ENCODE assay signal across 12 cellular contexts in genomic region chr2:85405076-85405402, GRCh38. TPM values are rescaled to one million over a fixed set of nuclear protein-coding genes. Genes with fewer than 3 reads are reported as not detected.
DNase-seq lines count a peak whose midpoint lies in the region; ATAC-seq and TF ChIP-seq lines count a peak whose summit lies in the region.
"Had no signal": no experiment of that assay in that cellular context is flagged by ENCODE, and none has a peak within 500 bp of the region (broad histone marks: within the 10 kb centered on the region; RNA-seq: fewer than 3 reads in every experiment).

No MANE protein-coding gene starts in this region.

- peak overlapping the region; percentile 89 to 90 for H3K27ac Mint-ChIP-seq in natural killer cell
- H3K27ac Mint-ChIP-seq in HFFc6: no peak overlapping the region

- peak; percentile 3 for ATAC-seq in HG02678 (IDR thresholded peaks at IDR 0.05; ENCODE audit: unreplicated experiment)
- no peak for ATAC-seq in natural killer cell
- ATAC-seq in HG02981 (IDR thresholded peaks at IDR 0.05; ENCODE audit: unreplicated experiment): no peak

- H2AFZ ChIP-seq in ACC112 (ENCODE audit: low read length, unreplicated experiment): no peak overlapping the region

- H3K9me3 ChIP-seq in adrenal gland (replicated peaks in 1 of 3): no peaks in the 10 kb centered on the region
- H3K9me3 ChIP-seq: sigmoid colon had no signal

- H3K4me3 Mint-ChIP-seq in natural killer cell: peak overlapping the region; percentile 76
- H3K4me3 Mint-ChIP-seq in HFFc6: no peak overlapping the region

- WGBS in adrenal gland, 4 donors: 45 to 51% (median 47%) methylated on average over 4 of the region's 4 CpGs

- TF ChIP-seq POLR2A in adrenal gland (IDR thresholded peaks at IDR 0.05): no peak

- DNase-seq in adrenal gland (no peak), natural killer cell (no peak), SHP77 treated with DMSO at 0.1 percent for 48 hours (lab: John Stamatoyannopoulos, UW) (no peak), HFFc6 (no peak), AML-193 (lab: John Stamatoyannopoulos, UW) (no peak)
- DNase-seq: Caco-2, NCI-H187, sigmoid colon had no signal

- no peak overlapping the region for H3K4me3 ChIP-seq in ACC112 (ENCODE audit: low read depth, low read length)
- H3K4me3 ChIP-seq in adrenal gland: no peak overlapping the region
- H3K4me3 ChIP-seq: lung, sigmoid colon had no signal

- H3K9me3 Mint-ChIP-seq in natural killer cell: peaks cover 2 to 3% of the 10 kb centered on the region in 2 donors
- H3K9me3 Mint-ChIP-seq in HFFc6: peaks cover 6% of the 10 kb centered on the region; the same call in 1 of the 2 replicates

- peaks cover 3% of the 10 kb centered on the region for H3K36me3 ChIP-seq in ACC112 (ENCODE audit: insufficient read depth, low read length)
- H3K36me3 ChIP-seq in adrenal gland (replicated peaks in 1 of 2): no peaks in the 10 kb centered on the region

- H3K36me3 Mint-ChIP-seq in natural killer cell: no peaks in the 10 kb centered on the region
- 0 out of 2 replicates have a peak, but pooled peaks cover 8% of the 10 kb centered on the region for H3K36me3 Mint-ChIP-seq in HFFc6 (ENCODE audit: low read depth)

- H3K27me3 Mint-ChIP-seq in natural killer cell (ENCODE audit: low read depth in 2 of 2) (no peaks in the 10 kb centered on the region), HFFc6 (ENCODE audit: insufficient read depth) (no peaks in the 10 kb centered on the region; the same call in 1 of the 2 replicates)

- H3K4me1 Mint-ChIP-seq in natural killer cell: peaks cover 44 to 46% of the 10 kb centered on the region in 2 donors
- H3K4me1 Mint-ChIP-seq in HFFc6 (ENCODE audit: low read depth): peaks cover 8% of the 10 kb centered on the region; the same call in 1 of the 2 replicates

- H3K27me3 ChIP-seq in ACC112 (ENCODE audit: insufficient read depth, low read length) (no peaks in the 10 kb centered on the region), adrenal gland (no peaks in the 10 kb centered on the region)
- H3K27me3 ChIP-seq: sigmoid colon had no signal

- TF ChIP-seq CTCF in adrenal gland (IDR thresholded peaks at IDR 0.05) (no peak), natural killer cell (IDR thresholded peaks at IDR 0.05) (no peak), HFFc6 (IDR thresholded peaks at IDR 0.05) (no peak)

- H3K27ac ChIP-seq in ACC112 (ENCODE audit: low read depth, low read length) (peak overlapping the region; percentile 50; the same call in 1 of the 2 replicates), adrenal gland (peak overlapping the region in 4 of 5 donors; percentile 0 to 77 (median 32))

- H3K4me1 ChIP-seq in ACC112 (ENCODE audit: control insufficient read depth, insufficient read depth, low read length, unreplicated experiment): peaks cover 10% of the 10 kb centered on the region
- H3K4me1 ChIP-seq in adrenal gland (replicated peaks in 1 of 2): no peaks in the 10 kb centered on the region
- H3K4me1 ChIP-seq: Caco-2 had no signal

- peaks cover 24% of the 10 kb centered on the region for H3K79me2 ChIP-seq in ACC112 (ENCODE audit: control insufficient read depth, insufficient read depth, low read length, unreplicated experiment)

- intact Hi-C loops in adrenal gland (cut with DNase I): no loop called here
- intact Hi-C loops in natural killer cell (cut with micrococcal nuclease): loop anchor here (5.0 kb wide), 2 partner anchors 132 to 297 kb away; partner anchors contain the start of gene MAT2A

RNA-seq across cellular contexts. Expression of gene CAPG, which starts 5.1 kb away (rescaled TPM):
- total RNA-seq in adrenal gland: 100 to 1,000 TPM in 1 of 8 donors, 10 to 100 TPM in 7; 17.5 to 104 (median 41.4) TPM
- polyA plus RNA-seq in adrenal gland: 100 to 1,000 TPM in 1 of 3 donors, 10 to 100 TPM in 2; 13.8 to 192 (median 71.2) TPM
- 10 to 100 TPM; 10.6 to 50.3 (median 19.3) TPM for total RNA-seq in natural killer cell
- total RNA-seq in HFFc6 (2021; fragmentation: NEBNext Ultra II Directional; extraction: Animal tissue kit (Norgen Biotek cat#: 25700)): 10 to 100 TPM; 10.7 to 49.6 (median 13.6) TPM

RNA-seq across cellular contexts. Expression of gene SH2D6, which starts 13.5 kb away (rescaled TPM):
- total RNA-seq in adrenal gland (1 to 10 TPM in 1 of 8 donors, under 1 TPM in 2, not detected in 5; 0.69 to 1.4 (median 0.74) TPM), natural killer cell (under 1 TPM in 2 of 3 donors, not detected in 1; 0.21 to 0.57 TPM)
- polyA plus RNA-seq in adrenal gland: 1 to 10 TPM in 2 of 3 donors, under 1 TPM in 1; 0.53 to 4.2 (median 1.3) TPM
- total RNA-seq in HFFc6 (2021; fragmentation: NEBNext Ultra II Directional; extraction: Animal tissue kit (Norgen Biotek cat#: 25700)): under 1 TPM in 3 of 6 experiments, not detected in 3; 0.25 to 0.52 (median 0.37) TPM
- total RNA-seq: sigmoid colon had no signal

RNA-seq across cellular contexts. Expression of gene ELMOD3, which starts 50.5 kb away (rescaled TPM):
- total RNA-seq in adrenal gland (10 to 100 TPM; 12.3 to 37.0 (median 25.3) TPM), natural killer cell (10 to 100 TPM; 22.4 to 33.9 (median 24.8) TPM)
- 10 to 100 TPM; 18.9 to 69.0 (median 63.1) TPM for polyA plus RNA-seq in adrenal gland
- total RNA-seq in HFFc6 (2021; fragmentation: NEBNext Ultra II Directional; extraction: Animal tissue kit (Norgen Biotek cat#: 25700)): 10 to 100 TPM in 2 of 6 experiments, 1 to 10 TPM in 4; 7.0 to 10.9 (median 9.3) TPM

RNA-seq across cellular contexts. Expression of gene RETSAT, which starts 50.7 kb away (rescaled TPM):
- 100 to 1,000 TPM in 7 of 8 donors, 10 to 100 TPM in 1; 93.8 to 178 (median 131) TPM for total RNA-seq in adrenal gland
- polyA plus RNA-seq in adrenal gland: 100 to 1,000 TPM in 1 of 3 donors, 10 to 100 TPM in 2; 26.1 to 209 (median 60.7) TPM
- 10 to 100 TPM; 22.7 to 36.5 (median 33.9) TPM for total RNA-seq in natural killer cell
- total RNA-seq in HFFc6 (2021; fragmentation: NEBNext Ultra II Directional; extraction: Animal tissue kit (Norgen Biotek cat#: 25700)): 10 to 100 TPM; 36.3 to 50.4 (median 39.0) TPM
